Comparison of ENCODE assay signal across 19 cellular contexts in genomic region chr12:49733219-49734017, GRCh38. TPM values are rescaled to one million over a fixed set of nuclear protein-coding genes. Genes with fewer than 3 reads are reported as not detected.
DNase-seq lines count a peak whose midpoint lies in the region; ATAC-seq and TF ChIP-seq lines count a peak whose summit lies in the region.
"Had no signal": no experiment of that assay in that cellular context is flagged by ENCODE, and none has a peak within 500 bp of the region (broad histone marks: within the 10 kb centered on the region; RNA-seq: fewer than 3 reads in every experiment).

No MANE protein-coding gene starts in this region.

- BruUV-seq in A673 (replicated peaks; lab: Mats Ljungman, UMichigan) (no TSS peak), HCT116 (replicated peaks; lab: Mats Ljungman, UMichigan) (no TSS peak)

- H3K27ac ChIP-seq in A673 (ENCODE audit: low read depth, low read length, poor library complexity, severe bottlenecking), result no peak overlapping the region
- no peak overlapping the region for H3K27ac ChIP-seq in HCT116 (ENCODE audit: low read depth, low read length)
- no peak overlapping the region for H3K27ac ChIP-seq in WERI-Rb-1
- H3K27ac ChIP-seq: GM23248, RWPE1, SJSA1 had no signal

- no peak for DNase-seq in A673 (ENCODE audit: low spot score)
- no peak for DNase-seq in HCT116 (ENCODE audit: low read depth, low spot score)
- no peak for DNase-seq in WERI-Rb-1
- DNase-seq in iPS-NIHi11 (ENCODE audit: low spot score), result peak; percentile 51
- DNase-seq in stimulated activated naive CD4-positive, alpha-beta T cell treated with Interleukin-2 at 50 U/mL for 16 hours (lab: John Stamatoyannopoulos, UW), result no peak
- DNase-seq in NCI-H510A (lab: John Stamatoyannopoulos, UW), result no peak
- DNase-seq in RKO (ENCODE audit: low spot score), result no peak
- DNase-seq: CD8-positive, alpha-beta T cell; DND-41; GF-D8; GM23248; IMR-90; Kasumi-1; NCI-H1930; NCI-H2171; NCI-H446 treated with DMSO at 0.1 percent for 48 hours; NCI-H774 had no signal

- no peaks in the 10 kb centered on the region for H3K27me3 ChIP-seq in A673 (replicated peaks; ENCODE audit: insufficient read depth, low read depth, low read length, poor library complexity)
- H3K27me3 ChIP-seq in HCT116 (ENCODE audit: insufficient read depth, low read length), result no peaks in the 10 kb centered on the region
- no peaks in the 10 kb centered on the region for H3K27me3 ChIP-seq in WERI-Rb-1 (ENCODE audit: insufficient read depth, low read depth, severe bottlenecking)
- H3K27me3 ChIP-seq: SJSA1 had no signal

- RAD21 ChIA-PET in HCT116 (lab: Charles Lee; ENCODE audit: low non-redundant PET in 1 of 2, low total read pairs in 2 of 2, uncharacterized antibody in 2 of 2, unreplicated experiment in 2 of 2), result no interaction called here

- no peak for ATAC-seq in HCT116
- ATAC-seq: CD8-positive, alpha-beta T cell had no signal

- intact Hi-C loops in A673 (cut with micrococcal nuclease; ENCODE audit: unreplicated experiment), result no loop called here
- intact Hi-C loops in HCT116 (cut with micrococcal nuclease), result no loop called here

- no peaks in the 10 kb centered on the region for H3K9me3 ChIP-seq in A673 (ENCODE audit: low read depth, low read length, poor library complexity, severe bottlenecking)
- H3K9me3 ChIP-seq in HCT116 (ENCODE audit: control insufficient read depth in 1 of 2, insufficient read depth in 1 of 2, low read depth in 1 of 2, low read length in 2 of 2), result no peaks in the 10 kb centered on the region
- no peaks in the 10 kb centered on the region for H3K9me3 ChIP-seq in WERI-Rb-1 (ENCODE audit: severe bottlenecking)
- H3K9me3 ChIP-seq: SJSA1 had no signal

- TF ChIP-seq CTCF in A673 (conservative IDR thresholded peaks at IDR 0.05; ENCODE audit: low read depth, low read length) (0 out of 2 replicates have a peak, but pooled peaks have one; percentile 16), HCT116 (IDR thresholded peaks at IDR 0.05 in 2 of 3, conservative IDR thresholded peaks at IDR 0.05 in 1 of 3; ENCODE audit: borderline replicate concordance in 1 of 3, insufficient read depth in 1 of 3, low read depth in 2 of 3, low read length in 2 of 3) (no peak), WERI-Rb-1 (IDR thresholded peaks at IDR 0.05; ENCODE audit: low read depth, low read length) (0 out of 2 replicates have a peak, but pooled peaks have one; percentile 25)

- no peak overlapping the region for H3K4me2 ChIP-seq in HCT116 (ENCODE audit: low read length)

- CTCF ChIA-PET in A673 (lab: Charles Lee), result no interaction called here
- CTCF ChIA-PET in HCT116 (lab: Charles Lee), result interaction anchor here (1.3 kb wide), 1 partner anchor 8 kb away, joined by 11 read pairs; the partner anchor contains the start of gene TMBIM6

- H3K4me3 ChIP-seq in A673 (ENCODE audit: low read depth, low read length, poor library complexity, severe bottlenecking), result no peak overlapping the region
- no peak overlapping the region for H3K4me3 ChIP-seq in HCT116 (replicated peaks in 1 of 2; ENCODE audit: low read depth in 1 of 2, low read length in 2 of 2)
- H3K4me3 ChIP-seq in WERI-Rb-1 (ENCODE audit: low read depth, low read length), result no peak overlapping the region
- H3K4me3 ChIP-seq: GM23248, SJSA1 had no signal

- TF ChIP-seq RAD21 in HCT116 (IDR thresholded peaks at IDR 0.05; ENCODE audit: low read depth), result no peak

- no peaks in the 10 kb centered on the region for H3K79me2 ChIP-seq in HCT116 (ENCODE audit: insufficient read depth, low read length)

- H3K36me3 ChIP-seq in A673 (ENCODE audit: insufficient read depth, low read length, poor library complexity, severe bottlenecking), result no peaks in the 10 kb centered on the region
- H3K36me3 ChIP-seq in HCT116 (ENCODE audit: control insufficient read depth in 1 of 2, insufficient read depth in 2 of 2, low read length in 2 of 2), result no peaks in the 10 kb centered on the region
- H3K36me3 ChIP-seq in WERI-Rb-1, result no peaks in the 10 kb centered on the region
- H3K36me3 ChIP-seq: SJSA1 had no signal

- no peak for TF ChIP-seq POLR2A in HCT116 (IDR thresholded peaks at IDR 0.05; ENCODE audit: borderline replicate concordance, extremely low read depth, insufficient read depth, insufficient read length)

- no peak overlapping the region for H2AFZ ChIP-seq in HCT116 (ENCODE audit: low read depth, low read length, poor library complexity, severe bottlenecking)
- H2AFZ ChIP-seq: GM23248 had no signal

- no peaks in the 10 kb centered on the region for H3K4me1 ChIP-seq in A673 (ENCODE audit: insufficient read depth, low read length, poor library complexity, severe bottlenecking)
- no peaks in the 10 kb centered on the region for H3K4me1 ChIP-seq in HCT116 (ENCODE audit: control insufficient read depth in 1 of 2, insufficient read depth in 2 of 2, low read length in 2 of 2)

- H4K20me1 ChIP-seq in HCT116 (ENCODE audit: insufficient read depth), result no peaks in the 10 kb centered on the region

- POLR2A ChIA-PET in A673 (lab: Charles Lee; ENCODE audit: low non-redundant PET), result no interaction called here
- POLR2A ChIA-PET in HCT116 (lab: Charles Lee), result interaction anchor here (2.1 kb wide), 1 partner anchor 8 kb away, joined by 16 read pairs; the partner anchor contains the start of gene TMBIM6

- no peak overlapping the region for H3K9ac ChIP-seq in HCT116 (ENCODE audit: low read length)
- H3K9ac ChIP-seq: GM23248 had no signal

- H3K9me2 ChIP-seq in HCT116 (ENCODE audit: insufficient read depth), result no peaks in the 10 kb centered on the region

TF ChIP-seq in HCT116, 20 proteins besides CTCF, POLR2A, EP300 and RAD21:
- peak; percentile 18 for TF ChIP-seq TCF7L2 (IDR thresholded peaks at IDR 0.05; ENCODE audit: borderline replicate concordance, extremely low read depth, insufficient read depth, insufficient read length)
- no peak for TF ChIP-seq ATF3 (IDR thresholded peaks at IDR 0.05)

RNA-seq across cellular contexts. Expression of gene TMBIM6, which starts 7.9 kb away (rescaled TPM):
- total RNA-seq in A673 (2021) (425 and 454 TPM in 2 replicates), HCT116 (2021; ENCODE audit: unreplicated experiment) (510 TPM)
- 410 and 465 TPM in 2 replicates for polyA plus RNA-seq in HCT116 (2012)

RNA-seq across cellular contexts. Expression of gene FMNL3, which starts 26.2 kb away (rescaled TPM):
- 22.0 and 27.7 TPM in 2 replicates for total RNA-seq in A673 (2021)
- total RNA-seq in HCT116 (2021; ENCODE audit: unreplicated experiment), result 3.5 TPM
- 1.4 and 1.5 TPM in 2 replicates for polyA plus RNA-seq in HCT116 (2012)

Comparison
In these comparisons a context has a peak if more than half of its experiments do, and no peak if none do; other contexts are left out.
1. CTCF ChIP-seq: peak in A673 (single experiment) and WERI-Rb-1 (single experiment); none in HCT116 (0 of 3).